In genomic region chr20:11982289-11982957, GRCh38 we compare ENCODE assay signal across 2 cellular contexts.
TF ChIP-seq lines count a peak whose summit lies in the region.

No MANE protein-coding gene starts in this region.

TF ChIP-seq in HEK293, 187 proteins besides CTCF, POLR2A, EP300 and RAD21 (continued from another document):
- TF ChIP-seq BCL6B (tag by site-specific recombination; IDR thresholded peaks at IDR 0.05) (no peak), ZNF473 (tag by site-specific recombination; IDR thresholded peaks at IDR 0.05) (no peak)

TF ChIP-seq in GM12878, 131 proteins besides CTCF, POLR2A, EP300 and RAD21 (continued from another document):
- TF ChIP-seq BMI1 (IDR thresholded peaks at IDR 0.05; ENCODE audit: borderline replicate concordance) = 0 out of 2 replicates have a peak, but pooled peaks have one; percentile 21
- peak; percentile 41; the same call in 1 of the 2 replicates for TF ChIP-seq MLLT1 (IDR thresholded peaks at IDR 0.05)
- TF ChIP-seq EED (IDR thresholded peaks at IDR 0.05; ENCODE audit: low read depth) = no peak
- no peak for TF ChIP-seq RFX5 (IDR thresholded peaks at IDR 0.05; ENCODE audit: low read depth, low read length)
- TF ChIP-seq KDM1A (IDR thresholded peaks at IDR 0.05; ENCODE audit: borderline replicate concordance) = no peak
- peak; percentile 62; the same call in 1 of the 2 replicates for TF ChIP-seq MTA2 (IDR thresholded peaks at IDR 0.05; ENCODE audit: low read depth)
- TF ChIP-seq JUND (IDR thresholded peaks at IDR 0.05; ENCODE audit: low read depth, low read length) = no peak
- TF ChIP-seq NBN (IDR thresholded peaks at IDR 0.05) = peak; percentile 72; the same call in 1 of the 2 replicates
- TF ChIP-seq IKZF2 (IDR thresholded peaks at IDR 0.05) = peak; percentile 81 to 83; a peak in 3 of 4 replicates
- TF ChIP-seq SUPT20H (IDR thresholded peaks at IDR 0.05; ENCODE audit: borderline replicate concordance, control insufficient read depth, low read depth, low read length) = no peak
- no peak for TF ChIP-seq PAX5 (IDR thresholded peaks at IDR 0.05; ENCODE audit: borderline replicate concordance, low read depth, low read length)
TF ChIP-seq in GM12878: peak in this region for 8.
